9 cellular contexts compared by ENCODE assay signal in the genomic region with DNA sequence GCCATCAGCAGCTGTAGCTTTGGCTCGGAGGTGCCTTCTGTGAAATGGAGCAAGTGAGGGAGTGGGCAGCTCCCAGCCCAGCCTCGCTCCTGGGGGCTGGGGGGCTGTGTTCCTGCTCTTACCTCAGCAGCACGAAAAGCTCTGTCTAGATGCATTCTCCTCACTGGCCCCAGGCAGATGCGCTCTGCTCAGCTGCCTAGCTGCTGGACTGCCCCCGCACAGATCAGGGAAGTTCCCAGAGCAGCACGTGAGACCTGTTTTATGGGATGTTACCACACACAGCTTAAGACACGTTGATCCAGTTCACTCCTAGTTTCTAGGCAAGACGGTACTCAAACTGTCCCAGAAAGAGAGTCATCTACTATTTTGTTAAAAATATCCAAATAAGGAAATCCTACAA. TPM values are rescaled to one million over a fixed set of nuclear protein-coding genes. Genes with fewer than 3 reads are reported as not detected.
DNase-seq lines count a peak whose midpoint lies in the region; ATAC-seq, FAIRE-seq and TF ChIP-seq lines count a peak whose summit lies in the region.
"Had no signal": no experiment of that assay in that cellular context is flagged by ENCODE, and none has a peak within 500 bp of the region (broad histone marks: within the 10 kb centered on the region; RNA-seq: fewer than 3 reads in every experiment).

No MANE protein-coding gene starts in this region.

- H3K4me1 Mint-ChIP-seq in activated naive CD8-positive, alpha-beta T cell treated with anti-CD3 and anti-CD28 coated beads, Interleukin-2, amount 10 ng/mL, durations not matched to agents 7 days and 5 days: peaks cover 79% of the 10 kb centered on the region

- no peaks in the 10 kb centered on the region for H3K9me3 ChIP-seq in esophagus muscularis mucosa
- H3K9me3 ChIP-seq: thoracic aorta had no signal

- TF ChIP-seq CTCF in esophagus muscularis mucosa (IDR thresholded peaks at IDR 0.05): no peak

- peaks cover 42% of the 10 kb centered on the region for H3K36me3 Mint-ChIP-seq in activated naive CD8-positive, alpha-beta T cell treated with anti-CD3 and anti-CD28 coated beads, Interleukin-2, amount 10 ng/mL, durations not matched to agents 7 days and 5 days

- ATAC-seq in GM19351 (IDR thresholded peaks at IDR 0.05; ENCODE audit: unreplicated experiment) (peak; percentile 32), GM21717 (IDR thresholded peaks at IDR 0.05; ENCODE audit: unreplicated experiment) (no peak)
- ATAC-seq in activated naive CD8-positive, alpha-beta T cell treated with anti-CD3 and anti-CD28 coated beads, Interleukin-2, amount 10 ng/mL, durations not matched to agents 7 days and 5 days (ENCODE audit: low read depth): no peak

- H3K4me3 ChIP-seq in skeletal muscle cell (ENCODE audit: low read depth, low read length) (no peak overlapping the region), esophagus muscularis mucosa (no peak overlapping the region)
- H3K4me3 ChIP-seq: thoracic aorta had no signal

- no peaks in the 10 kb centered on the region for H3K27me3 Mint-ChIP-seq in activated naive CD8-positive, alpha-beta T cell treated with anti-CD3 and anti-CD28 coated beads, Interleukin-2, amount 10 ng/mL, durations not matched to agents 7 days and 5 days

- H3K4me1 ChIP-seq in esophagus muscularis mucosa: peaks cover 0 to 9% (median 0%) of the 10 kb centered on the region in 4 donors

- POLR2A ChIA-PET in activated naive CD8-positive, alpha-beta T cell treated with anti-CD3 and anti-CD28 coated beads, Interleukin-2, amount 10 ng/mL, durations not matched to agents 7 days and 5 days (lab: Charles Lee): interaction anchor here (0.7 to 9.1 kb wide), 9 partner anchors 8 to 121 kb away, joined by 3 to 134 read pairs (median 4); a partner anchor contains a TSS

- H3K27ac ChIP-seq in esophagus muscularis mucosa (replicated peaks in 1 of 4): no peak overlapping the region
- H3K27ac ChIP-seq: thoracic aorta had no signal

- no peaks in the 10 kb centered on the region for H3K36me3 ChIP-seq in esophagus muscularis mucosa
- H3K36me3 ChIP-seq: thoracic aorta had no signal

- DNase-seq in NAMALWA (ENCODE audit: low spot score) (peak; percentile 45), skeletal muscle cell (ENCODE audit: low read depth) (peak; percentile 81), frontal cortex (ENCODE audit: low spot score in 2 of 2) (no peak), HT-29 (ENCODE audit: low spot score) (no peak), esophagus muscularis mucosa (ENCODE audit: extremely low spot score) (no peak)
- DNase-seq in activated naive CD8-positive, alpha-beta T cell treated with anti-CD3 and anti-CD28 coated beads, Interleukin-2, amount 10 ng/mL, durations not matched to agents 7 days and 5 days: no peak

- H3K27ac Mint-ChIP-seq in activated naive CD8-positive, alpha-beta T cell treated with anti-CD3 and anti-CD28 coated beads, Interleukin-2, amount 10 ng/mL, durations not matched to agents 7 days and 5 days: peak overlapping the region; percentile 83

- no peaks in the 10 kb centered on the region for H3K9me3 Mint-ChIP-seq in activated naive CD8-positive, alpha-beta T cell treated with anti-CD3 and anti-CD28 coated beads, Interleukin-2, amount 10 ng/mL, durations not matched to agents 7 days and 5 days

- no peak for FAIRE-seq in frontal cortex (lab: Jason Lieb, UNC)

- H3K4me3 Mint-ChIP-seq in activated naive CD8-positive, alpha-beta T cell treated with anti-CD3 and anti-CD28 coated beads, Interleukin-2, amount 10 ng/mL, durations not matched to agents 7 days and 5 days: peak overlapping the region; percentile 84

- intact Hi-C loops in esophagus muscularis mucosa (cut with DNase I): loop anchor here (10.0 kb wide), 1 partner anchor 654 kb away; no protein-coding TSS in a partner anchor

- H3K27me3 ChIP-seq in esophagus muscularis mucosa: peaks cover 0 to 12% (median 0%) of the 10 kb centered on the region in 4 donors

- TF ChIP-seq POLR2A in esophagus muscularis mucosa (IDR thresholded peaks at IDR 0.05; ENCODE audit: low read depth): no peak

- WGBS in esophagus muscularis mucosa: 45% methylated on average over 8 of the region's 8 CpGs

- TF ChIP-seq EP300 in esophagus muscularis mucosa (IDR thresholded peaks at IDR 0.05): no peak

RNA-seq across cellular contexts. Expression of a gene that starts 13.6 kb away (rescaled TPM):
- total RNA-seq in activated naive CD8-positive, alpha-beta T cell treated with anti-CD3 and anti-CD28 coated beads, Interleukin-2, amount 10 ng/mL, durations not matched to agents 7 days and 5 days: 1,000 to 10,000 TPM in 1 of 2 experiments, 100 to 1,000 TPM in 1; 965 to 1,009 TPM
- total RNA-seq in frontal cortex: 6.1 TPM
- not detected in 2 replicates for total RNA-seq in HT-29 (2014; rRNA removed; shearing (Covaris generic))
- 10 to 100 TPM; 11.9 to 54.7 (median 16.6) TPM for total RNA-seq in esophagus muscularis mucosa

RNA-seq across cellular contexts. Expression of a gene that starts 43.4 kb away (rescaled TPM):
- 1 to 10 TPM; 1.5 to 1.6 TPM for total RNA-seq in activated naive CD8-positive, alpha-beta T cell treated with anti-CD3 and anti-CD28 coated beads, Interleukin-2, amount 10 ng/mL, durations not matched to agents 7 days and 5 days
- total RNA-seq in frontal cortex (2.0 TPM), esophagus muscularis mucosa (under 1 TPM in 1 of 4 donors, not detected in 3; 0.19 TPM)
- not detected in 2 replicates for total RNA-seq in HT-29 (2014; rRNA removed; shearing (Covaris generic))

Comparison
In these comparisons a context has a peak if more than half of its experiments do, and no peak if none do; other contexts are left out.
1. DNase-seq: peak in NAMALWA (single experiment) and skeletal muscle cell (single experiment); none in activated naive CD8-positive, alpha-beta T cell treated with anti-CD3 and anti-CD28 coated beads, Interleukin-2, amount 10 ng/mL, durations not matched to agents 7 days and 5 days (single experiment), frontal cortex (0 of 2), HT-29 (single experiment) and esophagus muscularis mucosa (single experiment).
2. RNA of a gene that starts 13.6 kb away (total RNA-seq): 965 to 1,009 TPM in activated naive CD8-positive, alpha-beta T cell treated with anti-CD3 and anti-CD28 coated beads, Interleukin-2, amount 10 ng/mL, durations not matched to agents 7 days and 5 days; 11.9 to 54.7 TPM in esophagus muscularis mucosa, 6.1 TPM in frontal cortex (single experiment) and not detected in HT-29; every median in the first group is over 10 times any median in the second.